Comparison of ENCODE assay signal across 9 cellular contexts in genomic region chr16:88703486-88704309, GRCh38. TPM values are rescaled to one million over a fixed set of nuclear protein-coding genes. Genes with fewer than 3 reads are reported as not detected.
DNase-seq lines count a peak whose midpoint lies in the region; ATAC-seq, FAIRE-seq and TF ChIP-seq lines count a peak whose summit lies in the region.
"Had no signal": no experiment of that assay in that cellular context is flagged by ENCODE, and none has a peak within 500 bp of the region (broad histone marks: within the 10 kb centered on the region; RNA-seq: fewer than 3 reads in every experiment).

No MANE protein-coding gene starts in this region.

- peaks cover 18% of the 10 kb centered on the region for H3K79me2 ChIP-seq in parathyroid adenoma

- no peak overlapping the region for H3K4me2 ChIP-seq in parathyroid adenoma (ENCODE audit: low read length)

- H3K27me3 ChIP-seq in colonic mucosa: no peaks in the 10 kb centered on the region
- no peaks in the 10 kb centered on the region for H3K27me3 ChIP-seq in parathyroid adenoma (ENCODE audit: control insufficient read depth, insufficient read depth, low read length)

- no peak for TF ChIP-seq POLR2A in GM12892 (IDR thresholded peaks at IDR 0.05; ENCODE audit: low read depth, low read length)

- peak overlapping the region; percentile 59 for H3K27ac ChIP-seq in colonic mucosa
- peak overlapping the region; percentile 3 for H3K27ac ChIP-seq in parathyroid adenoma
- H3K27ac ChIP-seq: epithelial cell of prostate had no signal

- H3K4me1 ChIP-seq in colonic mucosa: peaks cover 14% of the 10 kb centered on the region
- peaks cover 10% of the 10 kb centered on the region for H3K4me1 ChIP-seq in parathyroid adenoma

- H3K36me3 ChIP-seq in colonic mucosa: no peaks in the 10 kb centered on the region
- no peaks in the 10 kb centered on the region for H3K36me3 ChIP-seq in parathyroid adenoma (ENCODE audit: control insufficient read depth, insufficient read depth, low read length)

- H2AFZ ChIP-seq in parathyroid adenoma: no peak overlapping the region

- intact Hi-C loops in colonic mucosa (cut with DNase I): no loop called here

- ATAC-seq in GM19035 (IDR thresholded peaks at IDR 0.05; ENCODE audit: unreplicated experiment): no peak
- ATAC-seq in HG03460 (IDR thresholded peaks at IDR 0.05; ENCODE audit: unreplicated experiment): no peak

- FAIRE-seq in GM12892 (lab: Jason Lieb, UNC): peak; percentile 84

- no peak for DNase-seq in GM12892 (ENCODE audit: insufficient read length)
- peak; percentile 53 to 57 for DNase-seq in activated CD4-positive, alpha-beta T cell treated with anti-CD3 and anti-CD28 coated beads for 24 hours (ENCODE audit: low read depth in 2 of 2)
- DNase-seq in colonic mucosa: no peak
- DNase-seq in DMS53 (lab: John Stamatoyannopoulos, UW): no peak
- DNase-seq in A172 (ENCODE audit: low spot score): no peak

- H3K4me3 ChIP-seq in colonic mucosa: peak overlapping the region; percentile 17
- H3K4me3 ChIP-seq in parathyroid adenoma (ENCODE audit: low read depth, low read length): no peak overlapping the region

- H3K9me3 ChIP-seq in colonic mucosa (no peaks in the 10 kb centered on the region), parathyroid adenoma (ENCODE audit: control insufficient read depth, low read length) (no peaks in the 10 kb centered on the region)

- TF ChIP-seq CTCF in colonic mucosa (IDR thresholded peaks at IDR 0.05) (no peak), parathyroid adenoma (IDR thresholded peaks at IDR 0.05) (no peak)

- peak overlapping the region; percentile 54 to 68 for H3K9ac ChIP-seq in colonic mucosa (ENCODE audit: low read depth in 2 of 2, low read length in 2 of 2)
- no peak overlapping the region for H3K9ac ChIP-seq in parathyroid adenoma

RNA-seq across cellular contexts. Expression of gene RNF166, which starts 2.5 kb away (rescaled TPM):
- 5.4 TPM for polyA plus RNA-seq in GM12892 (2012; ENCODE audit: missing spikeins)
- 1 to 10 TPM; 9.2 to 9.3 TPM for total RNA-seq in colonic mucosa
- 43.6 and 51.2 TPM in 2 replicates for total RNA-seq in A172 (2014; rRNA removed; shearing (Covaris generic))

RNA-seq across cellular contexts. Expression of gene CTU2, which starts 2.6 kb away (rescaled TPM):
- 7.5 TPM for polyA plus RNA-seq in GM12892 (2012; ENCODE audit: missing spikeins)
- 10 to 100 TPM in 1 of 2 donors, 1 to 10 TPM in 1; 7.8 to 23.1 TPM for total RNA-seq in colonic mucosa
- total RNA-seq in A172 (2014; rRNA removed; shearing (Covaris generic)): 20.5 and 21.2 TPM in 2 replicates

RNA-seq across cellular contexts. Expression of gene SNAI3, which starts 17.4 kb away (rescaled TPM):
- polyA plus RNA-seq in GM12892 (2012; ENCODE audit: missing spikeins): 1.0 TPM
- under 1 TPM; 0.25 to 0.40 TPM for total RNA-seq in colonic mucosa
- total RNA-seq in A172 (2014; rRNA removed; shearing (Covaris generic)): not detected in 2 replicates

RNA-seq across cellular contexts. Expression of gene MVD, which starts 40.8 kb away (rescaled TPM):
- polyA plus RNA-seq in GM12892 (2012; ENCODE audit: missing spikeins): 36.6 TPM
- total RNA-seq in colonic mucosa: 100 to 1,000 TPM in 1 of 2 donors, 10 to 100 TPM in 1; 86.2 to 132 TPM
- 53.8 and 56.3 TPM in 2 replicates for total RNA-seq in A172 (2014; rRNA removed; shearing (Covaris generic))

RNA-seq across cellular contexts. Expression of gene CYBA, which starts 52.8 kb away (rescaled TPM):
- 132 TPM for polyA plus RNA-seq in GM12892 (2012; ENCODE audit: missing spikeins)
- 100 to 1,000 TPM; 368 to 389 TPM for total RNA-seq in colonic mucosa
- total RNA-seq in A172 (2014; rRNA removed; shearing (Covaris generic)): 0.19 TPM in 1 of 2 replicates, not detected in the other

Comparison
In these comparisons a context has a peak if more than half of its experiments do, and no peak if none do; other contexts are left out.
1. DNase-seq: peak in activated CD4-positive, alpha-beta T cell treated with anti-CD3 and anti-CD28 coated beads for 24 hours (2 of 2); none in GM12892 (single experiment), colonic mucosa (single experiment), DMS53 (single experiment) and A172 (single experiment).